ENCODE assay signal across 7 cellular contexts in the genomic region with DNA sequence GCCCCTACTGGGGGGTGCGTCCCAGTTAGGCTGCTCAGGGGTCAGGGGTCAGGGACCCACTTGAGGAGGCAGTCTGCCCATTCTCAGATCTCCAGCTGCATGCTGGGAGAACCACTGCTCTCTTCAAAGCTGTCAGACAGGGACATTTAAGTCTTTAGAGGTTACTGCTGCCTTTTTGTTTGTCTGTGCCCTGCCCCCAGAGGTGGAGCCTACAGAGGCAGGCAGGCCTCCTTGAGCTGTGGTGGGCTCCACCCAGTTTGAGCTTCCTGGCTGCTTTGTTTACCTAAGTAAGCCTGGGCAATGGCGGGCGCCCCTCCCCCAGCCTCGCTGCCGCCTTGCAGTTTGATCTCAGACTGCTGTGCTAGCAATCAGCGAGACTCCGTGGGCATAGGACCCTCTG.
DNase-seq lines count a peak whose midpoint lies in the region; FAIRE-seq and TF ChIP-seq lines count a peak whose summit lies in the region.
"Not testable (repeated sequence)": the region's sequence is repeated elsewhere in the genome, so short reads cannot be mapped to it uniquely, and the experiment has no call there.

No MANE protein-coding gene starts in this region.

- not testable (repeated sequence) for TF ChIP-seq CTCF in PC-9 (conservative IDR thresholded peaks at IDR 0.05); H1 (IDR thresholded peaks at IDR 0.05; ENCODE audit: control extremely low read depth in 1 of 3, insufficient read depth in 1 of 3, low read depth in 1 of 3, low read length in 3 of 3); mesothelial cell of epicardium (IDR thresholded peaks at IDR 0.05; ENCODE audit: unreplicated experiment)

- not testable (repeated sequence) for H4K8ac ChIP-seq in H1 (ENCODE audit: extremely low read depth, insufficient read depth, low read length)
- peak overlapping the region; percentile 19 for H4K8ac ChIP-seq in trophoblast cell (ENCODE audit: low read depth, low read length)

- peak overlapping the region; percentile 38 for H3K4me3 ChIP-seq in H7 (ENCODE audit: insufficient read depth, low read depth, low read length)
- H3K4me3 ChIP-seq in HUES6 (ENCODE audit: low read depth, low read length): peak overlapping the region; percentile 60
- peak overlapping the region; percentile 52; the same call in 1 of the 2 replicates for H3K4me3 ChIP-seq in PC-9
- peak overlapping the region in 3 of 4 experiments; percentile 10 to 41 (median 17); a peak in 3 of 8 replicates for H3K4me3 ChIP-seq in H1 (ENCODE audit: extremely low read depth in 1 of 4, insufficient read depth in 2 of 4, low read depth in 3 of 4, low read length in 4 of 4)
- H3K4me3 ChIP-seq in iPS-18a (ENCODE audit: low read length): peak overlapping the region; percentile 54
- H3K4me3 ChIP-seq in trophoblast cell (ENCODE audit: low read depth, low read length): not testable (repeated sequence)

- H3K36me3 Mint-ChIP-seq in mesothelial cell of epicardium: not testable (repeated sequence)

- not testable (repeated sequence) for H3K36me3 ChIP-seq in H7 (replicated peaks; ENCODE audit: control insufficient read depth, insufficient read depth, low read length); HUES6 (ENCODE audit: control insufficient read depth, insufficient read depth, low read length); PC-9 (ENCODE audit: low read depth); H1 (ENCODE audit: control insufficient read depth in 2 of 4, insufficient read depth in 4 of 4, low read length in 3 of 4); iPS-18a (ENCODE audit: control insufficient read depth, low read depth, low read length); trophoblast cell (ENCODE audit: control insufficient read depth in 1 of 2, insufficient read depth in 2 of 2, low read length in 2 of 2)

- not testable (repeated sequence) for H3K27ac ChIP-seq in HUES6 (ENCODE audit: low read depth, low read length); PC-9; H1 (ENCODE audit: low read depth, low read length); iPS-18a (ENCODE audit: low read length); trophoblast cell (ENCODE audit: low read depth, low read length)

- 44% methylated on average over 4 of the region's 7 CpGs; no CpG with 5 or more reads in 1 of the 2 experiments for WGBS in H1 (ENCODE audit: extremely low coverage in 1 of 2, insufficient coverage in 1 of 2, insufficient read length in 1 of 2, insufficient replicate concordance in 2 of 2, low coverage in 1 of 2, low lambda C conversion rate in 2 of 2, missing lambda C conversion rate in 1 of 2), 2 experiments
- WGBS in trophoblast cell (ENCODE audit: extremely low coverage, insufficient coverage, insufficient read length): no CpG with 5 or more reads among the region's 7 CpGs

- not testable (repeated sequence) for TF ChIP-seq EP300 in H1 (IDR thresholded peaks at IDR 0.05; ENCODE audit: borderline replicate concordance in 1 of 2, low read depth in 2 of 2, low read length in 2 of 2)

- peaks cover 14% of the 10 kb centered on the region; the same call in 1 of the 2 replicates for H3K27me3 ChIP-seq in H7 (ENCODE audit: control insufficient read depth, insufficient read depth, low read length)
- peaks cover 41% of the 10 kb centered on the region for H3K27me3 ChIP-seq in HUES6 (ENCODE audit: control insufficient read depth, insufficient read depth, low read length)
- H3K27me3 ChIP-seq in PC-9 (ENCODE audit: insufficient read depth, low read depth); H1 (replicated peaks in 1 of 4; ENCODE audit: control insufficient read depth in 3 of 4, extremely low read depth in 1 of 4, insufficient read depth in 3 of 4, low read length in 3 of 4); trophoblast cell (ENCODE audit: insufficient read depth, low read length): not testable (repeated sequence)
- peaks cover 18% of the 10 kb centered on the region for H3K27me3 ChIP-seq in iPS-18a (ENCODE audit: control insufficient read depth, insufficient read depth, low read length)

- H3K4me3 Mint-ChIP-seq in mesothelial cell of epicardium: peak overlapping the region; percentile 36

- H3K4ac ChIP-seq in H1 (replicated peaks; ENCODE audit: insufficient read length, low read depth, low read length); trophoblast cell (ENCODE audit: low read depth, low read length): not testable (repeated sequence)

- not testable (repeated sequence) for H3K18ac ChIP-seq in H1 (ENCODE audit: extremely low read depth, low read length); trophoblast cell (ENCODE audit: low read length)

- H2AFZ ChIP-seq in PC-9: peak overlapping the region; percentile 79
- H2AFZ ChIP-seq in H1 (ENCODE audit: low read length); trophoblast cell (ENCODE audit: insufficient read depth, low read length, poor library complexity): not testable (repeated sequence)

- H2BK12ac ChIP-seq in H1 (ENCODE audit: low read depth, low read length); trophoblast cell (ENCODE audit: low read length): not testable (repeated sequence)

- intact Hi-C loops in PC-9 (cut with micrococcal nuclease; ENCODE audit: unreplicated experiment): not testable (repeated sequence)

- H3K79me2 ChIP-seq in PC-9 (ENCODE audit: low read depth); H1 (ENCODE audit: control insufficient read depth in 1 of 2, insufficient read depth in 2 of 2, low read length in 2 of 2); trophoblast cell (ENCODE audit: control insufficient read depth, insufficient read depth, low read length, poor library complexity): not testable (repeated sequence)

- not testable (repeated sequence) for H3K9me3 ChIP-seq in HUES6 (ENCODE audit: control insufficient read depth, insufficient read depth, low read depth, low read length); PC-9 (ENCODE audit: insufficient read depth, low read depth); H1 (ENCODE audit: insufficient read depth in 2 of 2, low read depth in 1 of 2, low read length in 1 of 2); iPS-18a (ENCODE audit: control insufficient read depth, low read depth, low read length); trophoblast cell (ENCODE audit: insufficient read depth, low read depth, low read length)

- not testable (repeated sequence) for FAIRE-seq in H1 (lab: Jason Lieb, UNC)

- H3K9me2 ChIP-seq in PC-9 (ENCODE audit: insufficient read depth): not testable (repeated sequence)

- H2BK120ac ChIP-seq in H1 (replicated peaks; ENCODE audit: low read depth, low read length); trophoblast cell (ENCODE audit: insufficient read depth, low read length, poor library complexity): not testable (repeated sequence)

- H3K27ac Mint-ChIP-seq in mesothelial cell of epicardium: not testable (repeated sequence)

- not testable (repeated sequence) for H3K27me3 Mint-ChIP-seq in mesothelial cell of epicardium (ENCODE audit: low read depth)

- H3K4me1 ChIP-seq in HUES6 (ENCODE audit: control insufficient read depth, insufficient read depth, low read length); PC-9 (replicated peaks; ENCODE audit: insufficient read depth); H1 (replicated peaks in 1 of 4; ENCODE audit: control insufficient read depth in 3 of 4, insufficient read depth in 4 of 4, low read length in 3 of 4); iPS-18a (ENCODE audit: control insufficient read depth, low read depth, low read length); trophoblast cell (ENCODE audit: control insufficient read depth in 1 of 2, insufficient read depth in 2 of 2, low read length in 2 of 2): not testable (repeated sequence)

- not testable (repeated sequence) for H4K12ac ChIP-seq in trophoblast cell (ENCODE audit: low read depth, low read length)

- not testable (repeated sequence) for DNase-seq in H7; PC-9; mesothelial cell of epicardium (ENCODE audit: low spot score in 2 of 2, unreplicated experiment in 2 of 2); trophoblast cell
- peak in 1 of 2 experiments; percentile 48 for DNase-seq in H1 (ENCODE audit: low read depth in 1 of 2, low spot score in 2 of 2)

- not testable (repeated sequence) for H3F3A ChIP-seq in PC-9 (ENCODE audit: insufficient read depth, low read depth)

- not testable (repeated sequence) for TF ChIP-seq RAD21 in H1 (IDR thresholded peaks at IDR 0.05 in 1 of 2, conservative IDR thresholded peaks at IDR 0.05 in 1 of 2; ENCODE audit: low read depth in 2 of 2, low read length in 2 of 2)

- not testable (repeated sequence) for H3K9me3 Mint-ChIP-seq in mesothelial cell of epicardium

- H2BK5ac ChIP-seq in H1 (ENCODE audit: low read depth, low read length); trophoblast cell (ENCODE audit: low read depth, low read length, poor library complexity): not testable (repeated sequence)

- CTCF ChIA-PET in PC-9 (lab: Charles Lee): not testable (repeated sequence)
- CTCF ChIA-PET in H1 (lab: Charles Lee; ENCODE audit: partially characterized antibody): interaction anchor here (0.7 to 1.3 kb wide), 3 partner anchors 13 to 107 kb away, joined by 3 to 4 read pairs (median 3); no protein-coding TSS in a partner anchor

- H3K9ac ChIP-seq in HUES6 (ENCODE audit: low read length) (peak overlapping the region; percentile 48), iPS-18a (ENCODE audit: low read length) (peak overlapping the region; percentile 36)
- not testable (repeated sequence) for H3K9ac ChIP-seq in H1 (replicated peaks in 1 of 4; ENCODE audit: extremely low read depth in 1 of 4, low read depth in 3 of 4, low read length in 3 of 4); trophoblast cell (ENCODE audit: low read length)

- H3K79me1 ChIP-seq in H1 (ENCODE audit: low read depth, low read length); trophoblast cell (ENCODE audit: low read length): not testable (repeated sequence)

- not testable (repeated sequence) for H2AK5ac ChIP-seq in H1 (ENCODE audit: low read depth, low read length); trophoblast cell (ENCODE audit: low read length)

- H2BK20ac ChIP-seq in H1 (ENCODE audit: low read length): not testable (repeated sequence)

- H3K56ac ChIP-seq in H1 (replicated peaks; ENCODE audit: insufficient read length, low read depth, low read length): not testable (repeated sequence)

- H3K4me2 ChIP-seq in PC-9 (peak overlapping the region; percentile 74), H1 (ENCODE audit: insufficient read depth in 1 of 2, low read depth in 2 of 2, low read length in 2 of 2) (peak overlapping the region; percentile 28 to 38; a peak in 2 of 4 replicates)
- not testable (repeated sequence) for H3K4me2 ChIP-seq in trophoblast cell (ENCODE audit: low read length)

- H3K4me1 Mint-ChIP-seq in mesothelial cell of epicardium: not testable (repeated sequence)

- not testable (repeated sequence) for H2BK15ac ChIP-seq in H1 (ENCODE audit: low read length)

- H3K23me2 ChIP-seq in H1 (ENCODE audit: low read depth, low read length): not testable (repeated sequence)

- H4K91ac ChIP-seq in H1 (replicated peaks; ENCODE audit: insufficient read length, low read length); trophoblast cell (ENCODE audit: low read depth, low read length): not testable (repeated sequence)

- H4K5ac ChIP-seq in H1 (ENCODE audit: insufficient read length, low read depth, low read length): not testable (repeated sequence)

- not testable (repeated sequence) for H4K20me1 ChIP-seq in PC-9 (ENCODE audit: insufficient read depth); H1 (replicated peaks in 1 of 2; ENCODE audit: control insufficient read depth in 1 of 2, insufficient read depth in 2 of 2, low read length in 2 of 2)

- BruUV-seq in PC-9 (replicated peaks; lab: Mats Ljungman, UMichigan): not testable (repeated sequence)

- TF ChIP-seq POLR2A in H1 (IDR thresholded peaks at IDR 0.05; ENCODE audit: control extremely low read depth in 1 of 2, low read depth in 2 of 2, low read length in 2 of 2): not testable (repeated sequence)

- not testable (repeated sequence) for H3K14ac ChIP-seq in H1 (ENCODE audit: insufficient read length); trophoblast cell (ENCODE audit: low read length)

- not testable (repeated sequence) for H3K23ac ChIP-seq in H1 (ENCODE audit: insufficient read length); trophoblast cell (ENCODE audit: low read length)

- POLR2A ChIA-PET in PC-9 (lab: Charles Lee; ENCODE audit: unreplicated experiment) (interaction anchor here (0.7 kb wide), 2 partner anchors 102 to 257 kb away, joined by 4 to 6 read pairs; no protein-coding TSS in a partner anchor), H1 (lab: Charles Lee; ENCODE audit: partially characterized antibody) (interaction anchor here (0.6 to 1.2 kb wide), 2 partner anchors 10 to 436 kb away, joined by 3 to 6 read pairs; no protein-coding TSS in a partner anchor)
